ENCODE assay signal across 20 cellular contexts in the genomic region with DNA sequence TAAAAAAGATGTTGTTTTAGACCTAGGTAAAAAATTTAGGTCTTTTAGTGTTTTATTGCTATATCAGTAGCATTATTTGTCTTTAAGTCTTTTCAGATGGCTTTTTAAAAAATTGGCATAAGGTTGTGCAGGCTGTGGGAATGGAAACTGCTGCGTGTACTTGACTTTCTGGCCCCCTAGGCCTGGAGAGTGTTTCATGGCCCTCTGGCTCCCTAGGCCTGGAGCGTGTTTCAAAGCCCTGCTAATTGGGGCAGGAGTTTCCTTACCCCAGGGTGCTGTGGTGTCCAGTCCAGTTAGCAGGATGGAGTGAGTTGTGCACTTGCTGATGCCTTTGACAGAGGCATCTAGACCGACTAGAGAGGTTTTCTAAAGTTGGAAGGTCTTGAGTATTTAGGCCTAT. TPM values are rescaled to one million over a fixed set of nuclear protein-coding genes. Genes with fewer than 3 reads are reported as not detected.
DNase-seq lines count a peak whose midpoint lies in the region; ATAC-seq and TF ChIP-seq lines count a peak whose summit lies in the region.
"Had no signal": no experiment of that assay in that cellular context is flagged by ENCODE, and none has a peak within 500 bp of the region (broad histone marks: within the 10 kb centered on the region; RNA-seq: fewer than 3 reads in every experiment).

No MANE protein-coding gene starts in this region.

- peak overlapping the region; percentile 54 for H3K27ac Mint-ChIP-seq in activated CD8-positive, alpha-beta memory T cell treated with anti-CD3 and anti-CD28 coated beads, Interleukin-2, amount 10 ng/mL, durations not matched to agents 7 days and 5 days
- peak overlapping the region in 4 of 5 experiments; percentile 25 to 73 (median 60) for H3K27ac Mint-ChIP-seq in brain
- H3K27ac Mint-ChIP-seq in HFFc6, result no peak overlapping the region

- H3K4me3 Mint-ChIP-seq in activated CD8-positive, alpha-beta memory T cell treated with anti-CD3 and anti-CD28 coated beads, Interleukin-2, amount 10 ng/mL, durations not matched to agents 7 days and 5 days, result no peak overlapping the region
- no peak overlapping the region for H3K4me3 Mint-ChIP-seq in brain
- no peak overlapping the region for H3K4me3 Mint-ChIP-seq in HFFc6

- POLR2A ChIA-PET in RWPE1 (lab: Yijun Ruan, JAX; ENCODE audit: low non-redundant PET), result no interaction called here

- TF ChIP-seq CTCF in RWPE1 (conservative IDR thresholded peaks at IDR 0.05; ENCODE audit: low read depth) (no peak), brain (conservative IDR thresholded peaks at IDR 0.05) (no peak), HFFc6 (IDR thresholded peaks at IDR 0.05) (no peak)

- ATAC-seq in activated CD8-positive, alpha-beta memory T cell treated with anti-CD3 and anti-CD28 coated beads, Interleukin-2, amount 10 ng/mL, durations not matched to agents 7 days and 5 days, result no peak
- peak; percentile 44 for ATAC-seq in sciatic nerve
- ATAC-seq: body of pancreas had no signal

- H3K27me3 Mint-ChIP-seq in activated CD8-positive, alpha-beta memory T cell treated with anti-CD3 and anti-CD28 coated beads, Interleukin-2, amount 10 ng/mL, durations not matched to agents 7 days and 5 days, result no peaks in the 10 kb centered on the region
- H3K27me3 Mint-ChIP-seq in brain (no peaks in the 10 kb centered on the region), HFFc6 (ENCODE audit: insufficient read depth) (no peaks in the 10 kb centered on the region; the same call in none of the 2 replicates)

- H3K36me3 Mint-ChIP-seq in activated CD8-positive, alpha-beta memory T cell treated with anti-CD3 and anti-CD28 coated beads, Interleukin-2, amount 10 ng/mL, durations not matched to agents 7 days and 5 days, result peaks cover 67% of the 10 kb centered on the region
- peaks cover 73% of the 10 kb centered on the region for H3K36me3 Mint-ChIP-seq in brain
- peaks cover 26% of the 10 kb centered on the region for H3K36me3 Mint-ChIP-seq in HFFc6 (ENCODE audit: low read depth)

- intact Hi-C loops in sciatic nerve (cut with DNase I), result no loop called here

- DNase-seq in activated CD8-positive, alpha-beta memory T cell treated with anti-CD3 and anti-CD28 coated beads, Interleukin-2, amount 10 ng/mL, durations not matched to agents 7 days and 5 days, result no peak
- no peak for DNase-seq in activated CD8-positive, alpha-beta memory T cell treated with anti-CD3 and anti-CD28 coated beads, Interleukin-2, amount 50 U/mL, for 4 hours
- no peak for DNase-seq in RWPE1 (ENCODE audit: low spot score)
- DNase-seq in sciatic nerve (ENCODE audit: low spot score), result no peak
- DNase-seq in SKM-1 (lab: John Stamatoyannopoulos, UW; ENCODE audit: unreplicated experiment), result no peak
- no peak for DNase-seq in HFFc6
- DNase-seq in SKM-1 treated with dmso at 0.1 percent for 144 hours (lab: John Stamatoyannopoulos, UW; ENCODE audit: unreplicated experiment), result no peak
- DNase-seq: body of pancreas; dermis blood vessel endothelial cell; HCEC 1CT; NCI-H1048; NCI-H524; SHP77; stimulated activated CD4-positive, alpha-beta T cell treated with anti-CD3 and anti-CD28 coated beads, Interleukin-4, amount 100 ng/mL, for 1 hour; T1000 had no signal

- H3K4me1 Mint-ChIP-seq in activated CD8-positive, alpha-beta memory T cell treated with anti-CD3 and anti-CD28 coated beads, Interleukin-2, amount 10 ng/mL, durations not matched to agents 7 days and 5 days, result peaks cover 59% of the 10 kb centered on the region
- H3K4me1 Mint-ChIP-seq in brain, result peaks cover 31% of the 10 kb centered on the region
- peaks cover 12% of the 10 kb centered on the region for H3K4me1 Mint-ChIP-seq in HFFc6 (ENCODE audit: low read depth)

- CTCF ChIA-PET in activated CD8-positive, alpha-beta memory T cell treated with anti-CD3 and anti-CD28 coated beads, Interleukin-2, amount 10 ng/mL, durations not matched to agents 7 days and 5 days (lab: Charles Lee), result interaction anchor here (0.9 to 3.4 kb wide), 4 partner anchors 8 to 125 kb away, joined by 3 to 16 read pairs (median 5); partner anchors contain the start of gene MYO1F
- CTCF ChIA-PET in RWPE1 (lab: Yijun Ruan, JAX), result interaction anchor here (0.6 kb wide), 1 partner anchor 12 kb away, joined by 3 read pairs; no protein-coding TSS in a partner anchor

- peak overlapping the region; percentile 4; the same call in 1 of the 2 replicates for H3K27ac ChIP-seq in RWPE1
- H3K27ac ChIP-seq: body of pancreas, KMS-11 had no signal

- H3K9me3 Mint-ChIP-seq in activated CD8-positive, alpha-beta memory T cell treated with anti-CD3 and anti-CD28 coated beads, Interleukin-2, amount 10 ng/mL, durations not matched to agents 7 days and 5 days (ENCODE audit: low read depth), result no peaks in the 10 kb centered on the region
- H3K9me3 Mint-ChIP-seq in brain (no peaks in the 10 kb centered on the region), HFFc6 (no peaks in the 10 kb centered on the region)
- H3K9me3 Mint-ChIP-seq: activated T-helper 2 cell treated with anti-CD3 and anti-CD28 coated beads, Interferon-gamma antibody, Interleukin-2, Interleukin-4, amounts not matched to agents 10 μg/mL and 5 μg/mL and 100 μg/mL, durations not matched to agents 14 hours and 24 hours and 36 hours had no signal

RNA-seq across cellular contexts. Expression of gene PRAM1, which starts 23.8 kb away (rescaled TPM):
- total RNA-seq in activated CD8-positive, alpha-beta memory T cell treated with anti-CD3 and anti-CD28 coated beads, Interleukin-2, amount 10 ng/mL, durations not matched to agents 7 days and 5 days, result 1 to 10 TPM in 1 of 2 experiments, under 1 TPM in 1; 0.59 to 1.4 TPM
- polyA plus RNA-seq in brain (ENCODE audit: insufficient read depth, low read depth, low replicate concordance), result 1.4 TPM
- total RNA-seq in sciatic nerve, result 8.8 TPM
- under 1 TPM in 2 of 6 experiments, not detected in 4; 0.21 TPM for total RNA-seq in HFFc6 (2021; fragmentation: NEBNext Ultra II Directional; extraction: Animal tissue kit (Norgen Biotek cat#: 25700))
- total RNA-seq: Daoy, dermis blood vessel endothelial cell, glomerular endothelial cell had no signal

RNA-seq across cellular contexts. Expression of gene HNRNPM, which starts 33.8 kb away (rescaled TPM):
- total RNA-seq in activated CD8-positive, alpha-beta memory T cell treated with anti-CD3 and anti-CD28 coated beads, Interleukin-2, amount 10 ng/mL, durations not matched to agents 7 days and 5 days, result 100 to 1,000 TPM; 226 to 309 TPM
- 204 TPM for polyA plus RNA-seq in brain (ENCODE audit: insufficient read depth, low read depth, low replicate concordance)
- 154 TPM for total RNA-seq in sciatic nerve
- 100 to 1,000 TPM; 144 to 217 (median 194) TPM for total RNA-seq in HFFc6 (2021; fragmentation: NEBNext Ultra II Directional; extraction: Animal tissue kit (Norgen Biotek cat#: 25700))

RNA-seq across cellular contexts. Expression of gene ZNF414, which starts 35.4 kb away (rescaled TPM):
- 10 to 100 TPM; 23.8 to 38.5 TPM for total RNA-seq in activated CD8-positive, alpha-beta memory T cell treated with anti-CD3 and anti-CD28 coated beads, Interleukin-2, amount 10 ng/mL, durations not matched to agents 7 days and 5 days
- 90.5 TPM for polyA plus RNA-seq in brain (ENCODE audit: insufficient read depth, low read depth, low replicate concordance)
- total RNA-seq in sciatic nerve, result 22.2 TPM
- total RNA-seq in HFFc6 (2021; fragmentation: NEBNext Ultra II Directional; extraction: Animal tissue kit (Norgen Biotek cat#: 25700)), result 10 to 100 TPM; 20.1 to 27.2 (median 25.5) TPM
